8 cellular contexts compared by ENCODE assay signal in the genomic region with DNA sequence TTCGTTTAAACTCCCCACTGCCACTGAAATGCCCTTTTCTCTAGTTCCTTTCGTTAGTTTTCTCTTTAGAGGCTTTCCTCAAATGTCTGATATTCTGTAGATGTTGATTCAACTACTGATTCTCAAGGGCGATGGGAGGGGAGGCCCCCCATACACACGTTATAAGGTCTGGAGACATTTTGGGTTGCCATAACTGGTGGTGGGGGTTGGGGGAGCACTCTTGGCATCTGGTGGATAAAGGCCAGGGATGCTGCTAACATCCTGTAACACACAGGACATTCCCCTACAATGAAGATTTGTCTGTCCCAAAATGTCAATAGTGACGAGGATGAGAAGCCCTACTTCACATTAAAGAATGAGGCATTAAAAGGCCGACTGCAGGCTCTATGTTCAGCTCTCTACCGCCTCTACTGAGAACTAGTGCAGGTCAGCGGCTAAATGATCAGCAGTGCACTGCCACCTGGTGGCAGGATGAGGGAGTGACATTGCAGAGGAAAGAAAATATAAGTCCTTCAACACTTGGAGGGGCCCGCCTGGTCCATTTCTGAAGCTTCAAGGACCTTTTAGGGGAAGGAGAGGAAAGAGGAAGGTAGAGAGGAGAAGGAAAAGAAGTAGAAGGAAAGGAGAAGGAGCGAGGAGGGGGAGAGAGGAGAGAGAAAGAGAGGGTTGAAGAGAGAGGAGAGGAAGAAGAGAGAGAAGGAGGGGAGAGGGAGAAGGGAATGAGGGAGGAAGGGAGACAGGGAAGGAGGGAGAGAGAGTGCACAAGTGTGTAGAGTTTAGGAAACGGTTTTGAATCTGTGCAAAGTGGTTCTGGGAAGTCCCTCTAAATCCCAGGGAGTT. TPM values are rescaled to one million over a fixed set of nuclear protein-coding genes. Genes with fewer than 3 reads are reported as not detected.
DNase-seq lines count a peak whose midpoint lies in the region; ATAC-seq, FAIRE-seq and TF ChIP-seq lines count a peak whose summit lies in the region.

No MANE protein-coding gene starts in this region.

- no TSS peak for BruUV-seq in endothelial cell of umbilical vein (replicated peaks; lab: Mats Ljungman, UMichigan)

- DNase-seq in D341Med (ENCODE audit: low spot score) (peak; percentile 81), HT1080 (ENCODE audit: low read depth) (peak; percentile 78), NOMO-1 (lab: John Stamatoyannopoulos, UW; ENCODE audit: unreplicated experiment in 2 of 2) (peak; percentile 51 to 67), endothelial cell of umbilical vein (ENCODE audit: low read depth, low spot score) (peak; percentile 87), mucosa of descending colon (peak; percentile 73 to 90 (median 84))
- peak; percentile 55 to 58 for DNase-seq in activated CD8-positive, alpha-beta memory T cell treated with anti-CD3 and anti-CD28 coated beads for 4 hours (ENCODE audit: low read depth in 2 of 2)
- DNase-seq in stimulated activated CD8-positive, alpha-beta memory T cell treated with anti-CD3 and anti-CD28 coated beads, Interleukin-2, amount 100 ng/mL, for 48 hours (ENCODE audit: low read depth in 2 of 2), result peak; percentile 55 to 68

- peak; percentile 93 for ATAC-seq in GM21390 (IDR thresholded peaks at IDR 0.05; ENCODE audit: unreplicated experiment)
- ATAC-seq in mucosa of descending colon, result peak; percentile 96

- dilution Hi-C loops in endothelial cell of umbilical vein (cut with MboI; ENCODE audit: extremely low pct_ligation_motif_present, low sequenced_read_pairs), result loop anchor here (25.0 kb wide), 1 partner anchor 131 kb away; no protein-coding TSS in a partner anchor

- POLR2A ChIA-PET in endothelial cell of umbilical vein (lab: Charles Lee), result no interaction called here

- no peak overlapping the region for H2AFZ ChIP-seq in endothelial cell of umbilical vein (ENCODE audit: low read depth, low read length)

- peak; percentile 92 to 98 for TF ChIP-seq CTCF in endothelial cell of umbilical vein (IDR thresholded peaks at IDR 0.05; ENCODE audit: extremely low read depth in 1 of 2, insufficient read depth in 1 of 2, low read depth in 1 of 2, low read length in 2 of 2)
- peak; percentile 93 for TF ChIP-seq CTCF in mucosa of descending colon (IDR thresholded peaks at IDR 0.05)

- no peak for TF ChIP-seq POLR2A in endothelial cell of umbilical vein (IDR thresholded peaks at IDR 0.05; ENCODE audit: low read depth, low read length)

- no peaks in the 10 kb centered on the region for H3K36me3 ChIP-seq in endothelial cell of umbilical vein (ENCODE audit: control insufficient read depth in 2 of 2, extremely low read depth in 1 of 2, insufficient read depth in 2 of 2, low read length in 2 of 2)
- H3K36me3 ChIP-seq in mucosa of descending colon (ENCODE audit: low read depth), result no peaks in the 10 kb centered on the region

- H3K9me3 ChIP-seq in endothelial cell of umbilical vein (replicated peaks; ENCODE audit: control insufficient read depth, insufficient read depth, low read length) (no peaks in the 10 kb centered on the region), mucosa of descending colon (no peaks in the 10 kb centered on the region)

- H3K79me2 ChIP-seq in endothelial cell of umbilical vein (ENCODE audit: control insufficient read depth, insufficient read depth, low read length), result no peaks in the 10 kb centered on the region

- H4K20me1 ChIP-seq in endothelial cell of umbilical vein (replicated peaks; ENCODE audit: control insufficient read depth, extremely low read depth, insufficient read depth, low read length), result no peaks in the 10 kb centered on the region

- no peak overlapping the region for H3K9ac ChIP-seq in endothelial cell of umbilical vein (replicated peaks; ENCODE audit: extremely low read depth, insufficient read depth, low read length)

- H3K4me1 ChIP-seq in endothelial cell of umbilical vein (ENCODE audit: control insufficient read depth, extremely low read depth, insufficient read depth, low read length) (no peaks in the 10 kb centered on the region), mucosa of descending colon (ENCODE audit: low read depth) (no peaks in the 10 kb centered on the region)

- intact Hi-C loops in endothelial cell of umbilical vein (cut with micrococcal nuclease), result loop anchor here (1.0 to 2.0 kb wide), 5 partner anchors 189 to 563 kb away; partner anchors contain the start of gene RWDD3
- intact Hi-C loops in mucosa of descending colon (cut with DNase I, micrococcal nuclease), result loop anchor here (2.0 to 10.0 kb wide), 3 partner anchors 119 to 529 kb away; partner anchors contain the start of gene CNN3 (in 1 of the 2)

- no peak overlapping the region for H3K4me2 ChIP-seq in endothelial cell of umbilical vein (ENCODE audit: insufficient read depth, low read length)

- H3K27me3 ChIP-seq in endothelial cell of umbilical vein (ENCODE audit: control insufficient read depth in 2 of 2, insufficient read depth in 2 of 2, low read length in 2 of 2), result no peaks in the 10 kb centered on the region

- FAIRE-seq in endothelial cell of umbilical vein (lab: Jason Lieb, UNC), result peak; percentile 87

- CTCF ChIA-PET in endothelial cell of umbilical vein (lab: Charles Lee), result interaction anchor here (0.6 to 2.9 kb wide), 75 partner anchors 9 to 707 kb away, joined by 3 to 323 read pairs (median 6); partner anchors contain the start of genes ALG14, CNN3, RWDD3 and SLC44A3

- H3K9me1 ChIP-seq in endothelial cell of umbilical vein (replicated peaks; ENCODE audit: control insufficient read depth, extremely low read depth, insufficient read depth, low read length), result no peaks in the 10 kb centered on the region

- no peak overlapping the region for H3K27ac ChIP-seq in endothelial cell of umbilical vein (ENCODE audit: insufficient read depth, low read depth, low read length)

- H3K4me3 ChIP-seq in endothelial cell of umbilical vein (replicated peaks in 1 of 3; ENCODE audit: insufficient read depth in 1 of 3, low read depth in 1 of 3, low read length in 3 of 3) (no peak overlapping the region), mucosa of descending colon (no peak overlapping the region)

TF ChIP-seq in endothelial cell of umbilical vein, 7 proteins besides CTCF, POLR2A, EP300 and RAD21:
- TF ChIP-seq MYC (IDR thresholded peaks at IDR 0.05; ENCODE audit: low read depth, low read length), result no peak
- TF ChIP-seq POLR2AphosphoS5 (IDR thresholded peaks at IDR 0.05; ENCODE audit: insufficient read depth, low read depth, low read length), result no peak
- no peak for TF ChIP-seq GATA2 (IDR thresholded peaks at IDR 0.05; ENCODE audit: insufficient read depth, insufficient read length, low read depth, low read length)
- no peak for TF ChIP-seq FOS (IDR thresholded peaks at IDR 0.05; ENCODE audit: borderline replicate concordance, insufficient read depth, low read length)
- no peak for TF ChIP-seq EZH2 (IDR thresholded peaks at IDR 0.05; ENCODE audit: borderline replicate concordance, low read depth, low read length, severe bottlenecking)
- TF ChIP-seq, protein P1, sequence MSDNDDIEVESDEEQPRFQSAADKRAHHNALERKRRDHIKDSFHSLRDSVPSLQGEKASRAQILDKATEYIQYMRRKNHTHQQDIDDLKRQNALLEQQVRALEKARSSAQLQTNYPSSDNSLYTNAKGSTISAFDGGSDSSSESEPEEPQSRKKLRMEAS (IDR thresholded peaks at IDR 0.05; ENCODE audit: insufficient read depth, insufficient read length), result no peak
- TF ChIP-seq JUN (IDR thresholded peaks at IDR 0.05; ENCODE audit: borderline replicate concordance, insufficient read depth, insufficient read length, low read depth), result no peak

RNA-seq across cellular contexts. Expression of gene ALG14, which starts 29.4 kb away (rescaled TPM):
- total RNA-seq in HT1080 (2014; rRNA removed; shearing (Covaris generic)), result 7.1 and 7.7 TPM in 2 replicates
- polyA plus RNA-seq in HT1080 (2015; cell fraction: cytosol; rRNA removed), result 1.9 TPM in 2 replicates
- polyA plus RNA-seq in HT1080 (2015; cell fraction: nucleus; rRNA removed), result 0.94 and 1.1 TPM in 2 replicates
- total RNA-seq in endothelial cell of umbilical vein (8.6 and 12.3 TPM in 2 replicates), mucosa of descending colon (10 to 100 TPM in 2 of 3 donors, 1 to 10 TPM in 1; 5.9 to 16.8 (median 11.4) TPM)
- polyA plus RNA-seq in endothelial cell of umbilical vein, result 2.1 and 2.6 TPM in 2 replicates
- polyA plus RNA-seq in endothelial cell of umbilical vein (2011; cell fraction: cytosol; rRNA removed), result 1.7 and 2.4 TPM in 2 replicates
- 1.1 and 1.4 TPM in 2 replicates for polyA plus RNA-seq in endothelial cell of umbilical vein (2011; cell fraction: nucleus; rRNA removed)
- 3.6 and 4.6 TPM in 2 replicates for polyA plus RNA-seq in endothelial cell of umbilical vein (2012)
- 5.7 and 19.2 TPM in 2 replicates for polyA minus RNA-seq in endothelial cell of umbilical vein
- 4.4 TPM for polyA minus RNA-seq in endothelial cell of umbilical vein (2011; cell fraction: cytosol; rRNA and poly(A)+ RNA removed)
- polyA minus RNA-seq in endothelial cell of umbilical vein (2011; cell fraction: nucleus; rRNA and poly(A)+ RNA removed), result 1.3 and 2.7 TPM in 2 replicates
